Comparison of ENCODE assay signal across 20 cellular contexts in the genomic region with DNA sequence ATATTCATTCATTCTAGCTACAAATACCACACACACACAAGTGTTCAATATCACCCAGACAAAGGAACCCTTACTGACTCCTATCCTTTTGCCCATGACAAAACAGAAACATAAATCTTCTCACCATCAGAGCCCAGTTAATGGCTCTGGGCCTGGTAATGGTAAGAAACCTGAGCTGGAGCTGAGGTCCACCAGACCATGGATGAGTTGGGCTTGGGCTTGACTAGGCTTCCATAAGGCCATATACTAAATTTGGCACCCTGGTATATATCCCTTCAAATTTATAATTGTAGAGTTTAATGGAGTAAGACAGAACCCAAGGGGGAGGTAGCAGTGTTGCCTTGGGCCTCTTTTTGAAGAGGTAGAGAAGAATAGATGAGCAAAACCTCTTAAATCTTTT.
"Had no signal": no experiment of that assay in that cellular context is flagged by ENCODE, and none has a peak within 500 bp of the region (broad histone marks: within the 10 kb centered on the region; RNA-seq: fewer than 3 reads in every experiment).

No MANE protein-coding gene starts in this region.

- H3K4me3 ChIP-seq: body of pancreas, esophagus squamous epithelium, thoracic aorta had no signal

- DNase-seq: activated B cell treated with CpG ODN at 0.5 μM for 24 hours; activated CD4-positive, alpha-beta T cell treated with anti-CD3 and anti-CD28 coated beads for 48 hours; activated CD8-positive, alpha-beta memory T cell treated with anti-CD3 and anti-CD28 coated beads, Interleukin-2, amount 50 U/mL, for 4 hours; activated CD8-positive, alpha-beta T cell treated with anti-CD3 and anti-CD28 coated beads for 36 hours; activated gamma-delta T cell; activated naive CD8-positive, alpha-beta T cell treated with anti-CD3 and anti-CD28 coated beads for 36 hours; activated T-cell treated with anti-CD3 and anti-CD28 coated beads, Interleukin-2, amount 50 U/mL, for 72 hours; amygdala; body of pancreas; cortex of kidney; effector CD8-positive, alpha-beta T cell; esophagus squamous epithelium; glutamatergic neuron; hypothalamus; kidney glomerular epithelial cell; mesenchymal stem cell; natural killer cell; stimulated activated CD4-positive, alpha-beta T cell treated with anti-CD3 and anti-CD28 coated beads, Interleukin-2, amount 100 ng/mL, for 24 hours had no signal

- H3K9me3 ChIP-seq: body of pancreas, esophagus squamous epithelium, neutrophil, thoracic aorta had no signal

- H3K4me1 ChIP-seq: esophagus squamous epithelium had no signal

- H3K27ac ChIP-seq: body of pancreas, esophagus squamous epithelium, neutrophil, thoracic aorta had no signal

- H3K27me3 ChIP-seq: body of pancreas, esophagus squamous epithelium, neutrophil had no signal

- ATAC-seq: activated CD8-positive, alpha-beta T cell treated with anti-CD3 and anti-CD28 coated beads for 36 hours; activated T-cell treated with anti-CD3 and anti-CD28 coated beads, Interleukin-2, amount 50 U/mL, for 72 hours; body of pancreas; natural killer cell had no signal

- H3K36me3 ChIP-seq: esophagus squamous epithelium, neutrophil, thoracic aorta had no signal
